In genomic region chr1:46569116-46569515, GRCh38 we compare ENCODE assay signal across 1 cellular context.
TF ChIP-seq lines count a peak whose summit lies in the region.

No MANE protein-coding gene starts in this region.

TF ChIP-seq in H1, 55 proteins besides CTCF, POLR2A, EP300 and RAD21:
- no peak for TF ChIP-seq SP2 (IDR thresholded peaks at IDR 0.05; ENCODE audit: low read length)
- no peak for TF ChIP-seq CBX5 (IDR thresholded peaks at IDR 0.05; ENCODE audit: low read depth, low read length)
- no peak for TF ChIP-seq USF2 (IDR thresholded peaks at IDR 0.05; ENCODE audit: low read length)
- TF ChIP-seq TAF7 (optimal IDR thresholded peaks at IDR 0.05; ENCODE audit: borderline replicate concordance, low read depth, low read length) = no peak
- TF ChIP-seq JUND (IDR thresholded peaks at IDR 0.05; ENCODE audit: low read length) = no peak
- TF ChIP-seq HDAC2 (IDR thresholded peaks at IDR 0.05; ENCODE audit: borderline replicate concordance in 1 of 2, low read depth in 2 of 2, low read length in 2 of 2) = no peak
- TF ChIP-seq POLR2AphosphoS5 (IDR thresholded peaks at IDR 0.05; ENCODE audit: low read depth, low read length) = no peak
- TF ChIP-seq HDAC6 (IDR thresholded peaks at IDR 0.05; ENCODE audit: low read depth, low read length) = no peak
- TF ChIP-seq BRCA1 (IDR thresholded peaks at IDR 0.05; ENCODE audit: low read depth, low read length) = no peak
- TF ChIP-seq ZNF274 (IDR thresholded peaks at IDR 0.05; ENCODE audit: borderline replicate concordance, extremely low read depth, low read length) = no peak
- TF ChIP-seq CHD1 (IDR thresholded peaks at IDR 0.05; ENCODE audit: low read depth, low read length) = no peak
- TF ChIP-seq SUZ12 (IDR thresholded peaks at IDR 0.05; ENCODE audit: low read length) = no peak
- no peak for TF ChIP-seq RNF2 (IDR thresholded peaks at IDR 0.05; ENCODE audit: borderline replicate concordance, low read depth, low read length, missing control alignments, poor library complexity, severe bottlenecking)
- TF ChIP-seq MAFK (IDR thresholded peaks at IDR 0.05; ENCODE audit: low read depth, low read length) = no peak
- TF ChIP-seq KDM5A (IDR thresholded peaks at IDR 0.05; ENCODE audit: low read length) = no peak
- no peak for TF ChIP-seq TEAD4 (IDR thresholded peaks at IDR 0.05; ENCODE audit: low read depth, low read length)
- TF ChIP-seq SP1 (IDR thresholded peaks at IDR 0.05; ENCODE audit: low read depth, low read length) = no peak
- no peak for TF ChIP-seq JUN (IDR thresholded peaks at IDR 0.05; ENCODE audit: low read depth, low read length)
- TF ChIP-seq SRF (IDR thresholded peaks at IDR 0.05; ENCODE audit: low read depth, low read length) = no peak
TF ChIP-seq in H1: peak in this region for 0.
